24 cellular contexts compared by ENCODE assay signal in genomic region chr4:86916392-86916791, GRCh38.
"Had no signal": no experiment of that assay in that cellular context is flagged by ENCODE, and none has a peak within 500 bp of the region (broad histone marks: within the 10 kb centered on the region; RNA-seq: fewer than 3 reads in every experiment).

No MANE protein-coding gene starts in this region.

- ATAC-seq: Panc1, PC-3 had no signal

- DNase-seq: Karpas-422, KG1, MG63, NCI-H1092, NCI-H1105 treated with DMSO at 0.1 percent for 48 hours, NCI-H1417 treated with DMSO at 0.1 percent for 48 hours, NCI-H146, NCI-H1694 treated with DMSO at 0.1 percent for 48 hours, NCI-H1930, NCI-H2081, NCI-H2107, NCI-H226, NCI-H446, NCI-H510A, NCI-H524 treated with DMSO at 0.1 percent for 48 hours, NCI-H69, NCI-H774, PC-3, SHP77, SK-N-SH, SW 1271 had no signal

- H3K4me3 ChIP-seq: MG63 had no signal

- H3K36me3 ChIP-seq: MG63 had no signal

- H3K9ac ChIP-seq: SK-N-SH had no signal

- H3K9me3 ChIP-seq: MG63, SK-N-SH had no signal

- H3K27ac ChIP-seq: HL-60, RWPE1 had no signal

- H3K27me3 ChIP-seq: MG63 had no signal
